In genomic region chr12:91361864-91362263, GRCh38 we compare ENCODE assay signal across 8 cellular contexts.
A peak's percentile ranks its signal among the peaks of the same experiment; 100 is the strongest.
DNase-seq lines count a peak whose midpoint lies in the region; ATAC-seq, FAIRE-seq and TF ChIP-seq lines count a peak whose summit lies in the region.

No MANE protein-coding gene starts in this region.

- H3K4me1 ChIP-seq in A549: no peaks in the 10 kb centered on the region

- H3K4me2 ChIP-seq in A549: peak overlapping the region; percentile 40

- no peak for TF ChIP-seq EP300 in A549 (IDR thresholded peaks at IDR 0.05)

- CTCF ChIA-PET in A549 (lab: Yijun Ruan, JAX): interaction anchor here (0.7 to 2.0 kb wide), 19 partner anchors 9 to 1624 kb away, joined by 3 to 6 read pairs (median 3); no protein-coding TSS in a partner anchor

- TF ChIP-seq POLR2A in A549 (IDR thresholded peaks at IDR 0.05; ENCODE audit: low read length): no peak

- peak; percentile 62 to 78; a peak in 3 of 6 replicates for ATAC-seq in A549
- ATAC-seq in GM21737 (IDR thresholded peaks at IDR 0.05; ENCODE audit: unreplicated experiment): no peak
- no peak for ATAC-seq in GM21423 (IDR thresholded peaks at IDR 0.05; ENCODE audit: unreplicated experiment)
- no peak for ATAC-seq in GM19397 (IDR thresholded peaks at IDR 0.05; ENCODE audit: unreplicated experiment)

- 19% methylated on average over 5 of the region's 5 CpGs for whole genome bisulfite sequencing in A549 (ENCODE audit: missing lambda C conversion rate)

- in situ Hi-C loops in astrocyte of the cerebellum (cut with HindIII; ENCODE audit: low sequenced_read_pairs): no loop called here

- TF ChIP-seq CTCF in A549 (IDR thresholded peaks at IDR 0.05) (peak; percentile 85), GM12875 (IDR thresholded peaks at IDR 0.05; ENCODE audit: borderline replicate concordance, insufficient read depth, low read depth, low read length) (peak; percentile 22; the same call in 1 of the 2 replicates), astrocyte of the cerebellum (IDR thresholded peaks at IDR 0.05; ENCODE audit: low read depth, low read length, missing control alignments) (peak; percentile 33)

- POLR2A ChIA-PET in A549 (lab: Yijun Ruan, JAX): no interaction called here

- DNase-seq in A549 (ENCODE audit: low read depth in 1 of 2, low spot score in 1 of 2) (peak; percentile 10 to 55), NCI-H2029 (lab: John Stamatoyannopoulos, UW) (peak; percentile 20), astrocyte of the cerebellum (ENCODE audit: low read depth) (peak; percentile 39), kidney glomerular epithelial cell (lab: John Stamatoyannopoulos, UW) (peak; percentile 27)

- H3K4me3 ChIP-seq in A549 (no peak overlapping the region), GM12875 (ENCODE audit: low read depth, low read length) (no peak overlapping the region), astrocyte of the cerebellum (ENCODE audit: low read depth, low read length) (no peak overlapping the region)

- H3K9me3 ChIP-seq in A549: no peaks in the 10 kb centered on the region

- TF ChIP-seq RAD21 in A549 (conservative IDR thresholded peaks at IDR 0.05 in 1 of 2, IDR thresholded peaks at IDR 0.05 in 1 of 2): peak; percentile 72 to 82

- peak; percentile 59 for FAIRE-seq in A549 (lab: Jason Lieb, UNC)

- H3K27ac ChIP-seq in A549: no peak overlapping the region

TF ChIP-seq in A549, 52 proteins besides CTCF, POLR2A, EP300 and RAD21:
- TF ChIP-seq NPAS2 (CRISPR knock-in tag; IDR thresholded peaks at IDR 0.05; ENCODE audit: borderline replicate concordance) (no peak), RNF2 (IDR thresholded peaks at IDR 0.05; ENCODE audit: borderline replicate concordance, low read depth) (peak; percentile 97; the same call in 1 of the 2 replicates), ZNF302 (CRISPR knock-in tag; IDR thresholded peaks at IDR 0.05) (no peak), SMC3 (IDR thresholded peaks at IDR 0.05) (peak; percentile 67)
TF ChIP-seq in A549: peak in this region for 2.

Comparison
In these comparisons a context has a peak if more than half of its experiments do, and no peak if none do; other contexts are left out.
1. ATAC-seq: peak in A549 (2 of 2); none in GM21737 (single experiment), GM21423 (single experiment) and GM19397 (single experiment).
2. CTCF ChIP-seq: peak in every context shown above with its lines; median percentile 85 in A549; 33 in astrocyte of the cerebellum; 22 in GM12875.
3. Peak in every context shown above with its lines, with median percentiles within 50 percentile points of each other: DNase-seq.